In genomic region chr1:150922519-150922975, GRCh38 we compare ENCODE assay signal across 8 cellular contexts. TPM values are rescaled to one million over a fixed set of nuclear protein-coding genes. Genes with fewer than 3 reads are reported as not detected.
DNase-seq lines count a peak whose midpoint lies in the region; ATAC-seq and TF ChIP-seq lines count a peak whose summit lies in the region.

No MANE protein-coding gene starts in this region.

- H3K4me1 ChIP-seq in CD4-positive, CD25-positive, alpha-beta regulatory T cell (ENCODE audit: control insufficient read depth, insufficient read depth, low read length, poor library complexity, severe bottlenecking), result peaks cover 21% of the 10 kb centered on the region

- H3K36me3 ChIP-seq in CD4-positive, CD25-positive, alpha-beta regulatory T cell (ENCODE audit: control insufficient read depth, insufficient read depth, low read length), result no peaks in the 10 kb centered on the region

- in situ Hi-C loops in KBM-7 (cut with MboI; ENCODE audit: low pct_unique_long_range_greater_than_20kb, low sequenced_read_pairs), result no loop called here

- H3K36me3 Mint-ChIP-seq in CD4-positive, CD25-positive, alpha-beta regulatory T cell, result peaks cover 4% of the 10 kb centered on the region
- H3K36me3 Mint-ChIP-seq in nephron progenitor cell (ENCODE audit: low read depth), result peaks cover 5% of the 10 kb centered on the region

- ATAC-seq in CD4-positive, CD25-positive, alpha-beta regulatory T cell (ENCODE audit: low read depth in 2 of 2), result peak; percentile 54
- peak; percentile 35 for ATAC-seq in GM19467 (IDR thresholded peaks at IDR 0.05; ENCODE audit: unreplicated experiment)
- ATAC-seq in esophagus mucosa, result peak; percentile 67
- peak; percentile 94 for ATAC-seq in stimulated activated naive CD8-positive, alpha-beta T cell treated with anti-CD3 and anti-CD28 coated beads, Interleukin-15, Interleukin-2, amounts not matched to agents 100 U/mL and 50 U/mL, for 24 hours

- no peak overlapping the region for H3K4me3 ChIP-seq in CD4-positive, CD25-positive, alpha-beta regulatory T cell (ENCODE audit: low read depth, low read length)

- peaks cover 10 to 28% (median 20%) of the 10 kb centered on the region in 4 donors for H3K4me1 Mint-ChIP-seq in CD4-positive, CD25-positive, alpha-beta regulatory T cell
- H3K4me1 Mint-ChIP-seq in nephron progenitor cell, result peaks cover 26% of the 10 kb centered on the region

- H3K27me3 Mint-ChIP-seq in CD4-positive, CD25-positive, alpha-beta regulatory T cell, result no peaks in the 10 kb centered on the region
- H3K27me3 Mint-ChIP-seq in nephron progenitor cell (ENCODE audit: low read depth, poor library complexity), result peaks cover 8% of the 10 kb centered on the region

- H3K9me3 ChIP-seq in CD4-positive, CD25-positive, alpha-beta regulatory T cell (ENCODE audit: control insufficient read depth in 2 of 2, low read length in 2 of 2), result no peaks in the 10 kb centered on the region

- DNase-seq in CD4-positive, CD25-positive, alpha-beta regulatory T cell, result peak; percentile 54 to 88 (median 74)
- DNase-seq in KBM-7, result peak; percentile 59
- peak; percentile 91 for DNase-seq in OCI-M1 (lab: John Stamatoyannopoulos, UW)
- peak; percentile 71 for DNase-seq in activated T-cell treated with anti-CD3 and anti-CD28 coated beads for 1 hour (ENCODE audit: low read depth)
- peak; percentile 68 for DNase-seq in nephron progenitor cell
- peak; percentile 82 for DNase-seq in stimulated activated naive CD8-positive, alpha-beta T cell treated with anti-CD3 and anti-CD28 coated beads, Interleukin-15, Interleukin-2, amounts not matched to agents 100 U/mL and 50 U/mL, for 24 hours

- no peak overlapping the region for H3K27ac ChIP-seq in CD4-positive, CD25-positive, alpha-beta regulatory T cell (ENCODE audit: insufficient read depth, low read length, poor library complexity, severe bottlenecking)

- peak; percentile 76 for TF ChIP-seq CTCF in nephron progenitor cell (IDR thresholded peaks at IDR 0.05)

- peak overlapping the region in 3 of 4 donors; percentile 12 to 69 (median 48) for H3K4me3 Mint-ChIP-seq in CD4-positive, CD25-positive, alpha-beta regulatory T cell
- H3K4me3 Mint-ChIP-seq in nephron progenitor cell, result no peak overlapping the region

- peak overlapping the region in 2 of 3 donors; percentile 52 to 82 for H3K27ac Mint-ChIP-seq in CD4-positive, CD25-positive, alpha-beta regulatory T cell
- H3K27ac Mint-ChIP-seq in nephron progenitor cell, result no peak overlapping the region

- peaks cover 0 to 2% (median 0%) of the 10 kb centered on the region in 7 donors for H3K9me3 Mint-ChIP-seq in CD4-positive, CD25-positive, alpha-beta regulatory T cell
- H3K9me3 Mint-ChIP-seq in nephron progenitor cell, result peaks cover 4% of the 10 kb centered on the region

- H3K27me3 ChIP-seq in CD4-positive, CD25-positive, alpha-beta regulatory T cell (ENCODE audit: control insufficient read depth, insufficient read depth, low read length), result no peaks in the 10 kb centered on the region

RNA-seq across cellular contexts. Expression of gene SETDB1, which starts 3.6 kb away (rescaled TPM):
- 48.7 TPM for total RNA-seq in CD4-positive, CD25-positive, alpha-beta regulatory T cell
- 10 to 100 TPM in 3 of 4 donors, 1 to 10 TPM in 1; 9.4 to 13.6 (median 12.3) TPM for polyA plus RNA-seq in CD4-positive, CD25-positive, alpha-beta regulatory T cell
- 24.3 TPM for total RNA-seq in esophagus mucosa

RNA-seq across cellular contexts. Expression of gene CTXND2, which starts 35.6 kb away (rescaled TPM):
- not detected for total RNA-seq in CD4-positive, CD25-positive, alpha-beta regulatory T cell
- polyA plus RNA-seq in CD4-positive, CD25-positive, alpha-beta regulatory T cell, result not detected
- total RNA-seq in esophagus mucosa, result not detected

RNA-seq across cellular contexts. Expression of gene ARNT, which starts 46.1 kb away (rescaled TPM):
- total RNA-seq in CD4-positive, CD25-positive, alpha-beta regulatory T cell, result 43.3 TPM
- 10 to 100 TPM; 25.9 to 29.0 (median 27.0) TPM for polyA plus RNA-seq in CD4-positive, CD25-positive, alpha-beta regulatory T cell
- 17.7 TPM for total RNA-seq in esophagus mucosa

RNA-seq across cellular contexts. Expression of gene CERS2, which starts 52.1 kb away (rescaled TPM):
- total RNA-seq in CD4-positive, CD25-positive, alpha-beta regulatory T cell, result 99.1 TPM
- polyA plus RNA-seq in CD4-positive, CD25-positive, alpha-beta regulatory T cell, result 100 to 1,000 TPM; 179 to 201 (median 189) TPM
- total RNA-seq in esophagus mucosa, result 49.8 TPM

RNA-seq across cellular contexts. Expression of gene ANXA9, which starts 59.5 kb away (rescaled TPM):
- total RNA-seq in CD4-positive, CD25-positive, alpha-beta regulatory T cell, result not detected
- polyA plus RNA-seq in CD4-positive, CD25-positive, alpha-beta regulatory T cell, result not detected
- 0.40 TPM for total RNA-seq in esophagus mucosa

Comparison
In these comparisons a context has a peak if more than half of its experiments do, and no peak if none do; other contexts are left out.
1. ATAC-seq: peak in every context shown above with its lines; median percentile 94 in stimulated activated naive CD8-positive, alpha-beta T cell treated with anti-CD3 and anti-CD28 coated beads, Interleukin-15, Interleukin-2, amounts not matched to agents 100 U/mL and 50 U/mL, for 24 hours; 67 in esophagus mucosa; 54 in CD4-positive, CD25-positive, alpha-beta regulatory T cell; 35 in GM19467.